Comparison of ENCODE assay signal across 8 cellular contexts in the genomic region with DNA sequence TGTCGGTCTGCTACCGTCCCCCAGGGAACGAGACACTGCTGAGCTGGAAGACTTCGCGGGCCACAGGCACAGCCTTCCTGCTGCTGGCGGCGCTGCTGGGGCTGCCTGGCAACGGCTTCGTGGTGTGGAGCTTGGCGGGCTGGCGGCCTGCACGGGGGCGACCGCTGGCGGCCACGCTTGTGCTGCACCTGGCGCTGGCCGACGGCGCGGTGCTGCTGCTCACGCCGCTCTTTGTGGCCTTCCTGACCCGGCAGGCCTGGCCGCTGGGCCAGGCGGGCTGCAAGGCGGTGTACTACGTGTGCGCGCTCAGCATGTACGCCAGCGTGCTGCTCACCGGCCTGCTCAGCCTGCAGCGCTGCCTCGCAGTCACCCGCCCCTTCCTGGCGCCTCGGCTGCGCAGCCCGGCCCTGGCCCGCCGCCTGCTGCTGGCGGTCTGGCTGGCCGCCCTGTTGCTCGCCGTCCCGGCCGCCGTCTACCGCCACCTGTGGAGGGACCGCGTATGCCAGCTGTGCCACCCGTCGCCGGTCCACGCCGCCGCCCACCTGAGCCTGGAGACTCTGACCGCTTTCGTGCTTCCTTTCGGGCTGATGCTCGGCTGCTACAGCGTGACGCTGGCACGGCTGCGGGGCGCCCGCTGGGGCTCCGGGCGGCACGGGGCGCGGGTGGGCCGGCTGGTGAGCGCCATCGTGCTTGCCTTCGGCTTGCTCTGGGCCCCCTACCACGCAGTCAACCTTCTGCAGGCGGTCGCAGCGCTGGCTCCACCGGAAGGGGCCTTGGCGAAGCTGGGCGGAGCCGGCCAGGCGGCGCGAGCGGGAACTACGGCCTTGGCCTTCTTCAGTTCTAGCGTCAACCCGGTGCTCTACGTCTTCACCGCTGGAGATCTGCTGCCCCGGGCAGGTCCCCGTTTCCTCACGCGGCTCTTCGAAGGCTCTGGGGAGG. TPM values are rescaled to one million over a fixed set of nuclear protein-coding genes. Genes with fewer than 3 reads are reported as not detected.
A peak's percentile ranks its signal among the peaks of the same experiment; 100 is the strongest.
DNase-seq lines count a peak whose midpoint lies in the region; ATAC-seq and TF ChIP-seq lines count a peak whose summit lies in the region.

A gene with protein sequence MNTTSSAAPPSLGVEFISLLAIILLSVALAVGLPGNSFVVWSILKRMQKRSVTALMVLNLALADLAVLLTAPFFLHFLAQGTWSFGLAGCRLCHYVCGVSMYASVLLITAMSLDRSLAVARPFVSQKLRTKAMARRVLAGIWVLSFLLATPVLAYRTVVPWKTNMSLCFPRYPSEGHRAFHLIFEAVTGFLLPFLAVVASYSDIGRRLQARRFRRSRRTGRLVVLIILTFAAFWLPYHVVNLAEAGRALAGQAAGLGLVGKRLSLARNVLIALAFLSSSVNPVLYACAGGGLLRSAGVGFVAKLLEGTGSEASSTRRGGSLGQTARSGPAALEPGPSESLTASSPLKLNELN (plus strand): TSS at position 837 of the 939 bp plus-strand sequence. CDS start 4,150 bp downstream, outside the sequence.

- peak within 1 kb of the TSS; percentile 74 to 83 (median 77) for H3K4me3 Mint-ChIP-seq in T-cell

- peaks cover 4% of the 10 kb centered on the region; the same call in 1 of the 2 replicates for H3K9me3 ChIP-seq in AG04450 (ENCODE audit: control insufficient read depth, insufficient read depth, low read length)
- no peaks in the 10 kb centered on the region for H3K9me3 ChIP-seq in ascending aorta
- no peaks in the 10 kb centered on the region for H3K9me3 ChIP-seq in iPS DF 6.9 (ENCODE audit: control insufficient read depth, insufficient read depth, low read length)

- POLR2A ChIA-PET in AG04450 (lab: Yijun Ruan, JAX) = interaction anchor here (1.3 kb wide), 1 partner anchor 121 kb away, joined by 5 read pairs; no protein-coding TSS in a partner anchor
- POLR2A ChIA-PET in T-cell (lab: Charles Lee) = interaction anchor here in 1 of 2 donors (0.6 to 1.7 kb wide), 2 partner anchors 68 to 175 kb away, joined by 4 to 5 read pairs; a partner anchor contains a TSS

- intact Hi-C loops in ascending aorta (cut with DNase I) = loop anchor here (1.0 kb wide), 1 partner anchor 11 kb away; no protein-coding TSS in a partner anchor

- H3K36me3 ChIP-seq in ascending aorta (peaks cover 9 to 12% of the 10 kb centered on the region in 2 donors), iPS DF 6.9 (ENCODE audit: control insufficient read depth, insufficient read depth, low read length) (peaks cover 7% of the 10 kb centered on the region; the same call in 1 of the 2 replicates)

- H3K27ac Mint-ChIP-seq in T-cell = peak within 1 kb of the TSS; percentile 94

- H3K9me3 Mint-ChIP-seq in T-cell = no peaks in the 10 kb centered on the region

- no CpG with 5 or more reads among the region's 99 CpGs for WGBS in iPS DF 6.9 (ENCODE audit: insufficient coverage, insufficient read length)

- DNase-seq in AG04450 (ENCODE audit: low read depth, low spot score) = no peak
- DNase-seq in T-cell = peak; percentile 31 to 77 (median 58)
- peak in 1 of 2 donors; percentile 81 for DNase-seq in ascending aorta (ENCODE audit: low spot score in 2 of 2)
- no peak for DNase-seq in iPS DF 6.9 (ENCODE audit: low read depth, low spot score)
- DNase-seq in stimulated activated CD4-positive, alpha-beta T cell treated with anti-CD3 and anti-CD28 coated beads, Interleukin-12 subunit alpha, Interleukin-12 subunit beta, amount 100 ng/mL, for 48 hours (ENCODE audit: low read depth in 2 of 3, low spot score in 1 of 3) = peak in 2 of 3 donors; percentile 34 to 40
- no peak for DNase-seq in HuH-7.5 (ENCODE audit: low spot score)

- peak; percentile 12; the same call in 1 of the 2 replicates for TF ChIP-seq CTCF in AG04450 (IDR thresholded peaks at IDR 0.05; ENCODE audit: low read depth, low read length)
- TF ChIP-seq CTCF in ascending aorta (IDR thresholded peaks at IDR 0.05) = peak in 2 of 3 experiments; percentile 21 to 52

- H3K27ac ChIP-seq in AG04450 (ENCODE audit: low read depth, low read length) = no peak within 1 kb of the TSS
- peak within 1 kb of the TSS; percentile 65 to 68 for H3K27ac ChIP-seq in ascending aorta
- H3K27ac ChIP-seq in iPS DF 6.9 (ENCODE audit: low read length) = no peak within 1 kb of the TSS

- H3K4me3 ChIP-seq in AG04450 (ENCODE audit: low read depth, low read length) (peak within 1 kb of the TSS; percentile 20; the same call in 1 of the 2 replicates), ascending aorta (peak within 1 kb of the TSS; percentile 61 to 68), iPS DF 6.9 (ENCODE audit: low read length) (peak within 1 kb of the TSS; percentile 45)

- peaks cover 72 to 78% (median 77%) of the 10 kb centered on the region in 3 donors for H3K4me1 Mint-ChIP-seq in T-cell

- peaks cover 8 to 14% of the 10 kb centered on the region in 2 donors for H3K4me1 ChIP-seq in ascending aorta
- peaks cover 4% of the 10 kb centered on the region; the same call in 1 of the 2 replicates for H3K4me1 ChIP-seq in iPS DF 6.9 (ENCODE audit: control insufficient read depth, insufficient read depth, low read length)

- H3K27me3 ChIP-seq in AG04450 (ENCODE audit: control insufficient read depth, insufficient read depth, low read length) (peaks cover 2% of the 10 kb centered on the region), ascending aorta (no peaks in the 10 kb centered on the region), iPS DF 6.9 (ENCODE audit: control insufficient read depth, insufficient read depth, low read length) (no peaks in the 10 kb centered on the region)

- no peaks in the 10 kb centered on the region for H3K27me3 Mint-ChIP-seq in T-cell

- ATAC-seq in GM18868 (IDR thresholded peaks at IDR 0.05; ENCODE audit: unreplicated experiment) = peak; percentile 67
- ATAC-seq in HG03108 (IDR thresholded peaks at IDR 0.05; ENCODE audit: unreplicated experiment) = peak; percentile 64
- ATAC-seq in T-cell (replicated peaks in 1 of 4) = peak; percentile 86 to 91 (median 88)

- peaks cover 15% of the 10 kb centered on the region for H3K36me3 Mint-ChIP-seq in T-cell

- CTCF ChIA-PET in AG04450 (lab: Charles Lee) (interaction anchor here (1.1 to 6.3 kb wide), 7 partner anchors 10 to 259 kb away, joined by 3 to 87 read pairs (median 35); a partner anchor contains a TSS), T-cell (lab: Charles Lee) (interaction anchor here (0.5 to 2.4 kb wide), 18 partner anchors 9 to 150 kb away, joined by 3 to 10 read pairs (median 4); a partner anchor contains a TSS)

RNA-seq across cellular contexts. Expression of the gene that starts here (rescaled TPM):
- polyA plus RNA-seq in AG04450 (2011; rRNA removed) = 0.98 and 1.2 TPM in 2 replicates
- 0.70 and 1.4 TPM in 2 replicates for polyA minus RNA-seq in AG04450 (2011; rRNA and poly(A)+ RNA removed)
- total RNA-seq in T-cell = 10 to 100 TPM; 17.0 to 29.0 (median 18.0) TPM
- 3.6 TPM for total RNA-seq in ascending aorta

Comparison
In these comparisons a context has a peak if more than half of its experiments do, and no peak if none do; other contexts are left out.
1. DNase-seq: peak in T-cell (34 of 34) and stimulated activated CD4-positive, alpha-beta T cell treated with anti-CD3 and anti-CD28 coated beads, Interleukin-12 subunit alpha, Interleukin-12 subunit beta, amount 100 ng/mL, for 48 hours (2 of 3); none in AG04450 (single experiment), iPS DF 6.9 (single experiment) and HuH-7.5 (single experiment).
2. H3K27ac ChIP-seq: peak in ascending aorta (2 of 2); none in AG04450 (single experiment) and iPS DF 6.9 (single experiment).
3. Peak in every context shown above with its lines, with median percentiles within 50 percentile points of each other: H3K4me3 ChIP-seq and ATAC-seq.